9 cellular contexts compared by ENCODE assay signal in the genomic region with DNA sequence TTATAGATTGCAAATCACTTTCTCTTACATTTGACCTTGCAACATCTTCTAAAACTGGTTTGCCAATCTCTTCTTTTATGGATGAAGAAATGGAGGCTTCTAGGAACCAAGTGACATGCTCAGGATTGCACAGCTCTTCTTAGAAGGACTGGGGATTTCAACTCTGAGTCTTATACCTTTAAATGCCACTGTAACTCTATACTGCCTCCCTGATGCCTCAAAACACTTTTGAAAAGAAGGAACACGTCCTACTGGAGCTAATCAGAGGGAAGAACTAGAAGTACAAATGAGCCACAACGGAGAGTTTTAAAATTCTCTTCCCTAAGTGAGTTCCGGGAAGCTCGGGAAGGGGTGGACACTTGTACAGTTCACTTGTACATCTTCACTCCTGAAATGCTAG.
DNase-seq lines count a peak whose midpoint lies in the region; ATAC-seq lines count a peak whose summit lies in the region.
"Had no signal": no experiment of that assay in that cellular context is flagged by ENCODE, and none has a peak within 500 bp of the region (broad histone marks: within the 10 kb centered on the region; RNA-seq: fewer than 3 reads in every experiment).

No MANE protein-coding gene starts in this region.

- H3K27me3 ChIP-seq in adipocyte (replicated peaks; ENCODE audit: control insufficient read depth, insufficient read depth, low read length) (no peaks in the 10 kb centered on the region), subcutaneous abdominal adipose tissue (ENCODE audit: control insufficient read depth in 5 of 5, insufficient read depth in 4 of 5, low read length in 5 of 5) (no peaks in the 10 kb centered on the region)

- H3K4me3 ChIP-seq in adipocyte (ENCODE audit: low read length) (peak overlapping the region; percentile 92), subcutaneous abdominal adipose tissue (ENCODE audit: low read depth in 1 of 5, low read length in 5 of 5) (peak overlapping the region; percentile 74 to 94 (median 84))

- H3K9ac ChIP-seq in adipocyte (ENCODE audit: low read length) (peak overlapping the region; percentile 91), subcutaneous abdominal adipose tissue (ENCODE audit: low read length in 5 of 5) (peak overlapping the region; percentile 62 to 89 (median 78))

- ATAC-seq in GM21825 (IDR thresholded peaks at IDR 0.05; ENCODE audit: unreplicated experiment), result no peak
- no peak for ATAC-seq in GM21576 (IDR thresholded peaks at IDR 0.05; ENCODE audit: unreplicated experiment)

- peak overlapping the region; percentile 85 for H3K27ac ChIP-seq in subcutaneous abdominal adipose tissue (ENCODE audit: low read depth, low read length)

- H3K9me3 ChIP-seq in adipocyte (ENCODE audit: control insufficient read depth, low read length) (no peaks in the 10 kb centered on the region), subcutaneous abdominal adipose tissue (ENCODE audit: control insufficient read depth in 5 of 5, low read length in 5 of 5) (no peaks in the 10 kb centered on the region)

- DNase-seq in NCI-H510A treated with DMSO at 0.1 percent for 48 hours (lab: John Stamatoyannopoulos, UW) (peak; percentile 4), NCI-H510A (lab: John Stamatoyannopoulos, UW) (no peak), adipocyte (ENCODE audit: low read depth) (peak; percentile 50), iPS-NIHi11 (ENCODE audit: low spot score) (peak; percentile 15), NCI-H146 (lab: John Stamatoyannopoulos, UW) (no peak)
- DNase-seq: CD4-positive, CD25-positive, alpha-beta regulatory T cell had no signal

- no peaks in the 10 kb centered on the region for H3K36me3 ChIP-seq in adipocyte (ENCODE audit: control insufficient read depth, insufficient read depth, low read length, severe bottlenecking)
- H3K36me3 ChIP-seq in subcutaneous abdominal adipose tissue (ENCODE audit: control insufficient read depth in 5 of 5, insufficient read depth in 5 of 5, low read length in 5 of 5), result no peaks in the 10 kb centered on the region

- H3K4me1 ChIP-seq in adipocyte (ENCODE audit: control insufficient read depth, insufficient read depth, low read length) (peaks cover 36% of the 10 kb centered on the region), subcutaneous abdominal adipose tissue (ENCODE audit: control insufficient read depth in 5 of 5, insufficient read depth in 5 of 5, low read length in 5 of 5) (peaks cover 0 to 50% (median 26%) of the 10 kb centered on the region in 5 donors)

Comparison
In these comparisons a context has a peak if more than half of its experiments do, and no peak if none do; other contexts are left out.
1. DNase-seq: peak in NCI-H510A treated with DMSO at 0.1 percent for 48 hours (single experiment), adipocyte (single experiment) and iPS-NIHi11 (single experiment); none in NCI-H510A (single experiment) and NCI-H146 (single experiment).